9 cellular contexts compared by ENCODE assay signal in genomic region chr10:90288403-90288933, GRCh38.
DNase-seq lines count a peak whose midpoint lies in the region; ATAC-seq and TF ChIP-seq lines count a peak whose summit lies in the region.
"Had no signal": no experiment of that assay in that cellular context is flagged by ENCODE, and none has a peak within 500 bp of the region (broad histone marks: within the 10 kb centered on the region; RNA-seq: fewer than 3 reads in every experiment).

No MANE protein-coding gene starts in this region.

- POLR2A ChIA-PET in Panc1 (lab: Charles Lee) (no interaction called here), T-cell (lab: Charles Lee) (no interaction called here)

- CTCF ChIA-PET in Panc1 (lab: Charles Lee) (no interaction called here), T-cell (lab: Charles Lee) (no interaction called here)

- no peak overlapping the region for H3K4me3 Mint-ChIP-seq in T-cell
- H3K4me3 Mint-ChIP-seq: T-helper 1 cell treated with Interleukin-12 subunit alpha and Interleukin-12 subunit beta and Interleukin-4 antibody, amounts not matched to agents 30 μg/mL and 1 μg/mL, for 36 hours had no signal

- no peaks in the 10 kb centered on the region for H3K9me3 Mint-ChIP-seq in T-cell
- H3K9me3 Mint-ChIP-seq: T-helper 1 cell treated with Interleukin-12 subunit alpha and Interleukin-12 subunit beta and Interleukin-4 antibody, amounts not matched to agents 30 μg/mL and 1 μg/mL, for 36 hours had no signal

- DNase-seq in Panc1 (ENCODE audit: low read depth, low spot score) (peak; percentile 43), fibroblast of pulmonary artery (ENCODE audit: low read depth) (peak; percentile 67), retinal pigment epithelial cell (ENCODE audit: low read depth) (no peak), T-cell (no peak), mesenteric fat pad (ENCODE audit: low spot score) (no peak), SHP77 treated with DMSO at 0.1 percent for 48 hours (lab: John Stamatoyannopoulos, UW) (no peak)

- BruUV-seq in Panc1 (replicated peaks; lab: Mats Ljungman, UMichigan): no TSS peak

- no peaks in the 10 kb centered on the region for H3K36me3 ChIP-seq in Panc1 (ENCODE audit: control insufficient read depth, insufficient read depth, low read length)

- H3K36me3 Mint-ChIP-seq in T-cell: no peaks in the 10 kb centered on the region

- no peaks in the 10 kb centered on the region for H3K9me3 ChIP-seq in Panc1 (ENCODE audit: control insufficient read depth, insufficient read depth, low read depth, low read length)

- peak; percentile 22 for ATAC-seq in GM21786 (IDR thresholded peaks at IDR 0.05; ENCODE audit: unreplicated experiment)
- ATAC-seq in Panc1: no peak
- ATAC-seq in T-cell (replicated peaks in 1 of 4): no peak
- ATAC-seq in HG02981 (IDR thresholded peaks at IDR 0.05; ENCODE audit: unreplicated experiment): no peak

- H3K4me3 ChIP-seq in Panc1 (ENCODE audit: low read depth in 2 of 2, low read length in 2 of 2): no peak overlapping the region
- H3K4me3 ChIP-seq in fibroblast of pulmonary artery (replicated peaks; ENCODE audit: low read depth, low read length): no peak overlapping the region
- H3K4me3 ChIP-seq in retinal pigment epithelial cell (ENCODE audit: low read length): no peak overlapping the region

- TF ChIP-seq CTCF in Panc1 (IDR thresholded peaks at IDR 0.05) (peak; percentile 38), fibroblast of pulmonary artery (IDR thresholded peaks at IDR 0.05; ENCODE audit: low read length, missing control alignments) (peak; percentile 50), retinal pigment epithelial cell (conservative IDR thresholded peaks at IDR 0.05; ENCODE audit: low read depth, low read length) (peak; percentile 48)

- no peaks in the 10 kb centered on the region for H3K4me1 ChIP-seq in Panc1 (ENCODE audit: control insufficient read depth, insufficient read depth, low read length)

- intact Hi-C loops in Panc1 (cut with micrococcal nuclease; ENCODE audit: unreplicated experiment): no loop called here

- no peak overlapping the region for H3K27ac ChIP-seq in Panc1 (ENCODE audit: low read length)

- H3K27me3 ChIP-seq in Panc1 (ENCODE audit: control insufficient read depth, insufficient read depth, low read length): no peaks in the 10 kb centered on the region

- H3K27me3 Mint-ChIP-seq in T-cell: peaks cover 0 to 5% of the 10 kb centered on the region in 2 donors

- in situ Hi-C loops in Panc1 (cut with HindIII; ENCODE audit: low pct_unique_long_range_greater_than_20kb, low sequenced_read_pairs): no loop called here

- no peak overlapping the region for H3K27ac Mint-ChIP-seq in T-cell
- H3K27ac Mint-ChIP-seq: T-helper 1 cell treated with Interleukin-12 subunit alpha and Interleukin-12 subunit beta and Interleukin-4 antibody, amounts not matched to agents 30 μg/mL and 1 μg/mL, for 36 hours had no signal

- no peaks in the 10 kb centered on the region for H3K4me1 Mint-ChIP-seq in T-cell

Comparison
In these comparisons a context has a peak if more than half of its experiments do, and no peak if none do; other contexts are left out.
1. DNase-seq: peak in Panc1 (single experiment) and fibroblast of pulmonary artery (single experiment); none in retinal pigment epithelial cell (single experiment), T-cell (0 of 34), mesenteric fat pad (single experiment) and SHP77 treated with DMSO at 0.1 percent for 48 hours (single experiment).
2. Peak in every context shown above with its lines, with median percentiles within 50 percentile points of each other: CTCF ChIP-seq.